21 cellular contexts compared by ENCODE assay signal in the genomic region with DNA sequence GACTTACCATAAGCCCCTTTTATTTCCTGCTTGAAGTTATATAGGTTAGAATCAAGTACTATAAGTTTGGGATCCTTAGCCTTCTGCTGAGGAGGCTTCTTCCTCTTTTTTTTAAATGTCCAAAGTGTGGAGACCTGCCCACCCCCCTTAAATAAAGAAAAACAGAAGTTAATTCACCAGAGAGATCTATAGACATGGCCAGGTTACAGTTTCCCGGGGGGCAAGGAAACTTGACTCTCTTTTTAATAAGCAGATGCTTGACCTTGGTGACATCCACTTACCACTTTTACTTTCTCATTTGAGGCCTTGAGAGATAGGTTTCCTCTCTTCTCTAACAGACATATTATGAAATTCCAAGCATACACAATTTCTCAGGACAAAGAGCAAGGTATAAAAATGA.
"Had no signal": no experiment of that assay in that cellular context is flagged by ENCODE, and none has a peak within 500 bp of the region (broad histone marks: within the 10 kb centered on the region; RNA-seq: fewer than 3 reads in every experiment).

No MANE protein-coding gene starts in this region.

- DNase-seq: activated CD4-positive, alpha-beta T cell treated with anti-CD3 and anti-CD28 coated beads, Interleukin-2, amount 10 ng/mL, durations not matched to agents 7 days and 5 days; activated CD4-positive, CD25-positive, alpha-beta regulatory T cell treated with anti-CD3 and anti-CD28 coated beads, Interleukin-2, amount 50 U/mL, for 72 hours; activated CD8-positive, alpha-beta memory T cell treated with anti-CD3 and anti-CD28 coated beads, Interleukin-2, amount 10 ng/mL, durations not matched to agents 7 days and 5 days; activated CD8-positive, alpha-beta T cell treated with anti-CD3 and anti-CD28 coated beads for 36 hours; activated gamma-delta T cell treated with Interleukin-2 at 50 U/mL for 16 hours; activated T-cell treated with anti-CD3 and anti-CD28 coated beads for 4 hours; aorta; caudate nucleus; dermis blood vessel endothelial cell; effector CD8-positive, alpha-beta T cell; foreskin keratinocyte; kidney; lower lobe of right lung; naive B cell; posterior cingulate gyrus; right lobe of liver; stimulated activated CD4-positive, alpha-beta T cell treated with anti-CD3 and anti-CD28 coated beads, Interleukin-1b, Interleukin-23, amount 100 ng/mL, for 48 hours; substantia nigra had no signal

- ATAC-seq: activated CD8-positive, alpha-beta memory T cell treated with anti-CD3 and anti-CD28 coated beads, Interleukin-2, amount 10 ng/mL, durations not matched to agents 7 days and 5 days; activated CD8-positive, alpha-beta T cell treated with anti-CD3 and anti-CD28 coated beads for 36 hours; foreskin keratinocyte; left lobe of liver; lower lobe of right lung had no signal

- H3K4me3 ChIP-seq: lower lobe of right lung, right lobe of liver, skin epidermis, tibial nerve had no signal
